Comparison of ENCODE assay signal across 1 cellular context in the genomic region with DNA sequence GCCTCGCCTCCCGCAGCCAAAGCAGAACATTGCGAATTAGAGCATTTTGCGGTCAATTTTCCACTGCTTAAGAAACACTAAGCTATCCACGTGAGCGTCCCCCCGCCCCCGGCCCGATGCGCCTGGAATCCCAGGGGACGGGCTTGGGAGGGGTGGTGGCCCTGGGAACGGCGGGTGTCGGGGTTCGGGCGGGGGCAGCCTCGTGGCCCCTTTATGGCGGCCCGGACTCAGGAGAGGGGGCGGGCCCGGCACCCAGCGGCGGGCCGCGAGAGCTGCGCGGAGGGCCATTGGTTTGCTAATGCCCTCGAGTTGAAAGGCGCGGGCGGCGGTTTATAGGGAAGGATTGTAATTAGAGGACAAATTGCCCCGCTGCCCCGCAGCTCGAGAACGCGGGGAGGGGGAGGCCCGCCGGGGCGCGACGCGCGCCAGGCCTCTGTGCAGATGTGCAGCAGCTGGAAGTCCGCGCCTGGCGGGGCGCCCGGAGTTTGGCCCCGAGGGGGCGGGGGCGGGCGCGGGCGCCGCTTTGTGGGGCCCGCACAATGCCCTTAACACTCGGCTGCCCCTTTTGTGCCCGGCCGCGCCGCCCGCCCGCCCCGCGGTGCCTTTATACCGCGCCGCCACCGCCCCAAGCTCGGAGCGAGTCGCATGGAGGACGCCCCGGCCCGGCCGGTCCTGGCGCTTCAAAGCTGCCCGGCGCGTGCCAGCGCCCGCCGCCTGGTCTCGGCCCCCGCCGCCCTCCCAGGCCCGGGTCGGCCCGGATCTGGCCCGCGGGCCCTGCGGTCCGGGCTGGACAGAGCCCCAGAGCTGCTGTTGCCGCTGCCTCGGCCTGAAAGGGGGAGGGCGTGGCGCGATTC.
A peak's percentile ranks its signal among the peaks of the same experiment; 100 is the strongest.
TF ChIP-seq lines count a peak whose summit lies in the region.

No MANE protein-coding gene starts in this region.

TF ChIP-seq in GM12878, 131 proteins besides CTCF, POLR2A, EP300 and RAD21:
- TF ChIP-seq KLF5 (IDR thresholded peaks at IDR 0.05; ENCODE audit: partially characterized antibody) (no peak), NR2C2 (IDR thresholded peaks at IDR 0.05; ENCODE audit: borderline replicate concordance, control insufficient read depth, insufficient read length, low read depth) (no peak), NFXL1 (IDR thresholded peaks at IDR 0.05; ENCODE audit: borderline replicate concordance) (no peak), SIX5 (IDR thresholded peaks at IDR 0.05; ENCODE audit: low read depth, low read length, severe bottlenecking) (no peak), SUZ12 (IDR thresholded peaks at IDR 0.05; ENCODE audit: unreplicated experiment) (peak; percentile 28), PML (IDR thresholded peaks at IDR 0.05; ENCODE audit: low read length) (no peak), SMARCA5 (IDR thresholded peaks at IDR 0.05) (no peak)
- TF ChIP-seq, protein P1, sequence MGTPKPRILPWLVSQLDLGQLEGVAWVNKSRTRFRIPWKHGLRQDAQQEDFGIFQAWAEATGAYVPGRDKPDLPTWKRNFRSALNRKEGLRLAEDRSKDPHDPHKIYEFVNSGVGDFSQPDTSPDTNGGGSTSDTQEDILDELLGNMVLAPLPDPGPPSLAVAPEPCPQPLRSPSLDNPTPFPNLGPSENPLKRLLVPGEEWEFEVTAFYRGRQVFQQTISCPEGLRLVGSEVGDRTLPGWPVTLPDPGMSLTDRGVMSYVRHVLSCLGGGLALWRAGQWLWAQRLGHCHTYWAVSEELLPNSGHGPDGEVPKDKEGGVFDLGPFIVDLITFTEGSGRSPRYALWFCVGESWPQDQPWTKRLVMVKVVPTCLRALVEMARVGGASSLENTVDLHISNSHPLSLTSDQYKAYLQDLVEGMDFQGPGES (IDR thresholded peaks at IDR 0.05), result no peak
